8 cellular contexts compared by ENCODE assay signal in genomic region chr17:74671031-74671771, GRCh38. TPM values are rescaled to one million over a fixed set of nuclear protein-coding genes. Genes with fewer than 3 reads are reported as not detected.
A peak's percentile ranks its signal among the peaks of the same experiment; 100 is the strongest.
DNase-seq lines count a peak whose midpoint lies in the region; ATAC-seq and TF ChIP-seq lines count a peak whose summit lies in the region.

No MANE protein-coding gene starts in this region.

- peak; percentile 81 for ATAC-seq in PC-3
- no peak for ATAC-seq in GM18520 (IDR thresholded peaks at IDR 0.05; ENCODE audit: unreplicated experiment)

- no peak overlapping the region for H2AFZ ChIP-seq in PC-3 (ENCODE audit: low read length)
- no peak overlapping the region for H2AFZ ChIP-seq in osteoblast (ENCODE audit: low read length)

- no peak overlapping the region for H3K9ac ChIP-seq in PC-3 (ENCODE audit: low read length)

- CTCF ChIA-PET in PC-3 (lab: Charles Lee): no interaction called here

- BruUV-seq in PC-3 (replicated peaks; lab: Mats Ljungman, UMichigan): no TSS peak

- H3K4me2 ChIP-seq in PC-3 (ENCODE audit: low read length): no peak overlapping the region
- H3K4me2 ChIP-seq in osteoblast (ENCODE audit: insufficient read depth, low read length): no peak overlapping the region

- intact Hi-C loops in PC-3 (cut with micrococcal nuclease) (no loop called here), thyroid gland (cut with DNase I) (no loop called here)

- peaks cover 79% of the 10 kb centered on the region for H3K27me3 ChIP-seq in PC-3 (ENCODE audit: low read length)
- no peaks in the 10 kb centered on the region for H3K27me3 ChIP-seq in osteoblast (ENCODE audit: insufficient read depth, low read length)
- H3K27me3 ChIP-seq in thyroid gland: no peaks in the 10 kb centered on the region

- H3F3A ChIP-seq in PC-3 (ENCODE audit: low read length, unreplicated experiment): no peaks in the 10 kb centered on the region

- H3K79me2 ChIP-seq in PC-3 (ENCODE audit: low read length): no peaks in the 10 kb centered on the region
- no peaks in the 10 kb centered on the region for H3K79me2 ChIP-seq in osteoblast (ENCODE audit: insufficient read depth, low read length)

- H3K36me3 ChIP-seq in PC-3 (ENCODE audit: low read depth, low read length) (no peaks in the 10 kb centered on the region), osteoblast (ENCODE audit: insufficient read depth, low read length) (no peaks in the 10 kb centered on the region), thyroid gland (no peaks in the 10 kb centered on the region)

- DNase-seq in DMS53 treated with DMSO at 0.1 percent for 48 hours (lab: John Stamatoyannopoulos, UW; ENCODE audit: unreplicated experiment) (peak; percentile 65), PC-3 (peak; percentile 63), activated gamma-delta T cell (lab: John Stamatoyannopoulos, UW) (peak; percentile 50), glomerular endothelial cell (ENCODE audit: extremely low read depth, low read depth, low spot score) (peak; percentile 29), osteoblast (ENCODE audit: insufficient read length, low spot score, missing footprints) (peak; percentile 93), thyroid gland (peak; percentile 79 to 88), putamen (ENCODE audit: low spot score) (no peak)

- no peaks in the 10 kb centered on the region for H3K9me2 ChIP-seq in PC-3 (replicated peaks; ENCODE audit: low read length)

- H3K27ac ChIP-seq in PC-3 (ENCODE audit: low read length): no peak overlapping the region
- no peak overlapping the region for H3K27ac ChIP-seq in osteoblast (ENCODE audit: low read depth, low read length)
- H3K27ac ChIP-seq in thyroid gland: no peak overlapping the region

- H3K4me1 ChIP-seq in PC-3 (ENCODE audit: insufficient read depth, low read length): no peaks in the 10 kb centered on the region
- H3K4me1 ChIP-seq in osteoblast (ENCODE audit: insufficient read depth, low read length): no peaks in the 10 kb centered on the region
- H3K4me1 ChIP-seq in thyroid gland: no peaks in the 10 kb centered on the region

- no peaks in the 10 kb centered on the region for H3K9me3 ChIP-seq in PC-3 (ENCODE audit: low read length)
- no peaks in the 10 kb centered on the region for H3K9me3 ChIP-seq in osteoblast (ENCODE audit: low read depth, low read length)
- H3K9me3 ChIP-seq in thyroid gland: no peaks in the 10 kb centered on the region

- no peak for TF ChIP-seq POLR2A in thyroid gland (IDR thresholded peaks at IDR 0.05)

- TF ChIP-seq CTCF in PC-3 (conservative IDR thresholded peaks at IDR 0.05; ENCODE audit: low read depth, low read length) (no peak), osteoblast (IDR thresholded peaks at IDR 0.05; ENCODE audit: extremely low read depth, low read depth, low read length) (no peak), thyroid gland (IDR thresholded peaks at IDR 0.05) (no peak)

- H3K4me3 ChIP-seq in PC-3 (ENCODE audit: low read length) (no peak overlapping the region), osteoblast (ENCODE audit: insufficient read depth, low read length) (no peak overlapping the region), thyroid gland (replicated peaks in 1 of 3) (no peak overlapping the region)

- H4K20me1 ChIP-seq in PC-3 (ENCODE audit: low read length) (no peaks in the 10 kb centered on the region), osteoblast (ENCODE audit: insufficient read depth, low read length) (no peaks in the 10 kb centered on the region)

- POLR2A ChIA-PET in PC-3 (lab: Charles Lee; ENCODE audit: unreplicated experiment): no interaction called here

- WGBS in thyroid gland, 2 donors: 24 to 25% methylated on average over 13 to 20 of the region's 57 CpGs

RNA-seq across cellular contexts. Expression of gene CD300LF, which starts 41.5 kb away (rescaled TPM):
- total RNA-seq in PC-3 (2014; rRNA removed): not detected in 2 replicates
- not detected in 2 replicates for total RNA-seq in glomerular endothelial cell
- total RNA-seq in osteoblast: not detected in 2 replicates
- not detected for total RNA-seq in thyroid gland

RNA-seq across cellular contexts. Expression of gene CD300E, which starts 47.7 kb away (rescaled TPM):
- total RNA-seq in PC-3 (2014; rRNA removed) (not detected in 2 replicates), glomerular endothelial cell (not detected in 2 replicates), osteoblast (under 0.01 TPM in 1 of 2 replicates, not detected in the other), thyroid gland (not detected)
